Comparison of ENCODE assay signal across 8 cellular contexts in genomic region chr15:31387483-31388118, GRCh38.
A peak's percentile ranks its signal among the peaks of the same experiment; 100 is the strongest.
DNase-seq lines count a peak whose midpoint lies in the region; ATAC-seq and TF ChIP-seq lines count a peak whose summit lies in the region.

No MANE protein-coding gene starts in this region.

- no peak for TF ChIP-seq RAD21 in HCT116 (IDR thresholded peaks at IDR 0.05; ENCODE audit: low read depth)

- peaks cover 9 to 16% of the 10 kb centered on the region in 2 experiments for H3K4me1 ChIP-seq in HCT116 (ENCODE audit: control insufficient read depth in 1 of 2, insufficient read depth in 2 of 2, low read length in 2 of 2)

- no peaks in the 10 kb centered on the region for H3K27me3 Mint-ChIP-seq in effector memory CD8-positive, alpha-beta T cell

- H3K27ac ChIP-seq in HCT116 (ENCODE audit: low read depth, low read length) (no peak overlapping the region), RWPE1 (peak overlapping the region; percentile 82)

- no peak for DNase-seq in HCT116 (ENCODE audit: low read depth, low spot score)
- DNase-seq in RWPE1 (ENCODE audit: low spot score) = no peak
- peak; percentile 47 to 54 (median 54) for DNase-seq in effector memory CD8-positive, alpha-beta T cell
- peak; percentile 59 for DNase-seq in renal cortical epithelial cell (ENCODE audit: low read depth)
- DNase-seq in SKM-1 (lab: John Stamatoyannopoulos, UW; ENCODE audit: unreplicated experiment) = no peak
- DNase-seq in MG63 = no peak

- peak overlapping the region; percentile 96 to 97 for H3K27ac Mint-ChIP-seq in effector memory CD8-positive, alpha-beta T cell

- no TSS peak for BruUV-seq in HCT116 (replicated peaks; lab: Mats Ljungman, UMichigan)

- no peaks in the 10 kb centered on the region for H3K27me3 ChIP-seq in HCT116 (ENCODE audit: insufficient read depth, low read length)
- H3K27me3 ChIP-seq in MG63 = no peaks in the 10 kb centered on the region

- peak overlapping the region; percentile 91 to 95 for H3K4me3 Mint-ChIP-seq in effector memory CD8-positive, alpha-beta T cell

- intact Hi-C loops in HCT116 (cut with micrococcal nuclease) = no loop called here

- H2AFZ ChIP-seq in HCT116 (ENCODE audit: low read depth, low read length, poor library complexity, severe bottlenecking) = no peak overlapping the region

- RAD21 ChIA-PET in HCT116 (lab: Charles Lee; ENCODE audit: low non-redundant PET in 1 of 2, low total read pairs in 2 of 2, uncharacterized antibody in 2 of 2, unreplicated experiment in 2 of 2) = no interaction called here

- ATAC-seq in HCT116 (no peak), HG02610 (IDR thresholded peaks at IDR 0.05; ENCODE audit: unreplicated experiment) (no peak), HG03520 (IDR thresholded peaks at IDR 0.05; ENCODE audit: unreplicated experiment) (no peak)
- peak; percentile 69 for ATAC-seq in effector memory CD8-positive, alpha-beta T cell (replicated peaks)

- H4K20me1 ChIP-seq in HCT116 (ENCODE audit: insufficient read depth) = no peaks in the 10 kb centered on the region

- H3K36me3 ChIP-seq in HCT116 (ENCODE audit: control insufficient read depth in 1 of 2, insufficient read depth in 2 of 2, low read length in 2 of 2) (no peaks in the 10 kb centered on the region), MG63 (no peaks in the 10 kb centered on the region)

- TF ChIP-seq POLR2A in HCT116 (IDR thresholded peaks at IDR 0.05; ENCODE audit: borderline replicate concordance, extremely low read depth, insufficient read depth, insufficient read length) = no peak

- H3K4me1 Mint-ChIP-seq in effector memory CD8-positive, alpha-beta T cell (ENCODE audit: low read depth in 2 of 2) = peaks cover 59 to 61% of the 10 kb centered on the region in 2 donors

- H3K4me3 ChIP-seq in HCT116 (replicated peaks in 1 of 2; ENCODE audit: low read depth in 1 of 2, low read length in 2 of 2) (no peak overlapping the region), MG63 (no peak overlapping the region)

- H3K36me3 Mint-ChIP-seq in effector memory CD8-positive, alpha-beta T cell (ENCODE audit: insufficient read depth) = peaks cover 36% of the 10 kb centered on the region

- TF ChIP-seq CTCF in HCT116 (IDR thresholded peaks at IDR 0.05 in 2 of 3, conservative IDR thresholded peaks at IDR 0.05 in 1 of 3; ENCODE audit: borderline replicate concordance in 1 of 3, insufficient read depth in 1 of 3, low read depth in 2 of 3, low read length in 2 of 3) (no peak), RWPE1 (conservative IDR thresholded peaks at IDR 0.05; ENCODE audit: low read depth) (no peak)

- H3K9me3 Mint-ChIP-seq in effector memory CD8-positive, alpha-beta T cell = no peaks in the 10 kb centered on the region

- no peaks in the 10 kb centered on the region for H3K9me2 ChIP-seq in HCT116 (ENCODE audit: insufficient read depth)

- H3K9me3 ChIP-seq in HCT116 (ENCODE audit: control insufficient read depth in 1 of 2, insufficient read depth in 1 of 2, low read depth in 1 of 2, low read length in 2 of 2) (no peaks in the 10 kb centered on the region), MG63 (no peaks in the 10 kb centered on the region; the same call in 1 of the 2 replicates)

- H3K79me2 ChIP-seq in HCT116 (ENCODE audit: insufficient read depth, low read length) = no peaks in the 10 kb centered on the region

- no peak overlapping the region for H3K9ac ChIP-seq in HCT116 (ENCODE audit: low read length)

- peak overlapping the region; percentile 1; the same call in 1 of the 2 replicates for H3K4me2 ChIP-seq in HCT116 (ENCODE audit: low read length)

- CTCF ChIA-PET in HCT116 (lab: Charles Lee) (no interaction called here), RWPE1 (lab: Yijun Ruan, JAX) (interaction anchor here (0.6 kb wide), 1 partner anchor 620 kb away, joined by 4 read pairs; no protein-coding TSS in a partner anchor)

- POLR2A ChIA-PET in HCT116 (lab: Charles Lee) (no interaction called here), RWPE1 (lab: Yijun Ruan, JAX; ENCODE audit: low non-redundant PET) (no interaction called here)

TF ChIP-seq in HCT116, 20 proteins besides CTCF, POLR2A, EP300 and RAD21:
- TF ChIP-seq EGR1 (IDR thresholded peaks at IDR 0.05; ENCODE audit: low read depth) = no peak
- no peak for TF ChIP-seq JUND (IDR thresholded peaks at IDR 0.05)
- TF ChIP-seq CEBPB (IDR thresholded peaks at IDR 0.05; ENCODE audit: low read depth) = no peak
- no peak for TF ChIP-seq SRF (IDR thresholded peaks at IDR 0.05; ENCODE audit: low read depth)
- TF ChIP-seq CBX3 (IDR thresholded peaks at IDR 0.05; ENCODE audit: low read depth) = no peak
- TF ChIP-seq ZBTB33 (IDR thresholded peaks at IDR 0.05; ENCODE audit: extremely low read depth, insufficient replicate concordance, low read length) = no peak
- no peak for TF ChIP-seq ATF3 (IDR thresholded peaks at IDR 0.05)
- no peak for TF ChIP-seq SP1 (IDR thresholded peaks at IDR 0.05; ENCODE audit: low read depth)
- no peak for TF ChIP-seq MAX (IDR thresholded peaks at IDR 0.05)
- no peak for TF ChIP-seq REST (IDR thresholded peaks at IDR 0.05; ENCODE audit: low read depth)
- TF ChIP-seq ZFX (IDR thresholded peaks at IDR 0.05) = no peak
- no peak for TF ChIP-seq FOSL1 (IDR thresholded peaks at IDR 0.05; ENCODE audit: low read depth)
- no peak for TF ChIP-seq ZNF274 (IDR thresholded peaks at IDR 0.05; ENCODE audit: low read depth, low read length)
- TF ChIP-seq EZH2phosphoT487 (IDR thresholded peaks at IDR 0.05; ENCODE audit: borderline replicate concordance) = no peak
- no peak for TF ChIP-seq EZH2 (IDR thresholded peaks at IDR 0.05)
- TF ChIP-seq SIN3A (IDR thresholded peaks at IDR 0.05; ENCODE audit: low read depth) = no peak
- TF ChIP-seq POLR2AphosphoS5 (IDR thresholded peaks at IDR 0.05; ENCODE audit: low read depth, low read length) = no peak
- no peak for TF ChIP-seq ELF1 (IDR thresholded peaks at IDR 0.05; ENCODE audit: borderline replicate concordance, low read depth)
- no peak for TF ChIP-seq YY1 (IDR thresholded peaks at IDR 0.05; ENCODE audit: extremely low read depth, insufficient replicate concordance, low read depth, low read length)
- TF ChIP-seq TCF7L2 (IDR thresholded peaks at IDR 0.05; ENCODE audit: borderline replicate concordance, extremely low read depth, insufficient read depth, insufficient read length) = no peak

Comparison
In these comparisons a context has a peak if more than half of its experiments do, and no peak if none do; other contexts are left out.
1. DNase-seq: peak in effector memory CD8-positive, alpha-beta T cell (3 of 3) and renal cortical epithelial cell (single experiment); none in HCT116 (single experiment), RWPE1 (single experiment), SKM-1 (single experiment) and MG63 (single experiment).